In genomic region chrX:43423876-43424275, GRCh38 we compare ENCODE assay signal across 15 cellular contexts.
"Had no signal": no experiment of that assay in that cellular context is flagged by ENCODE, and none has a peak within 500 bp of the region (broad histone marks: within the 10 kb centered on the region; RNA-seq: fewer than 3 reads in every experiment).

No MANE protein-coding gene starts in this region.

- H3K27ac Mint-ChIP-seq: activated CD8-positive, alpha-beta T cell treated with anti-CD3 and anti-CD28 coated beads for 36 hours; immature natural killer cell; naive thymus-derived CD4-positive, alpha-beta T cell; stimulated activated effector memory CD8-positive, alpha-beta T cell treated with anti-CD3 and anti-CD28 coated beads, Interleukin-12 subunit alpha, Interleukin-12 subunit beta, amount 100 ng/mL, for 72 hours had no signal

- FAIRE-seq: colon, urothelium cell line had no signal

- H3K4me3 ChIP-seq: mucosa of descending colon had no signal

- H3K36me3 Mint-ChIP-seq: immature natural killer cell; naive thymus-derived CD4-positive, alpha-beta T cell; stimulated activated effector memory CD8-positive, alpha-beta T cell treated with anti-CD3 and anti-CD28 coated beads, Interleukin-12 subunit alpha, Interleukin-12 subunit beta, amount 100 ng/mL, for 72 hours had no signal

- H3K9me3 Mint-ChIP-seq: activated CD8-positive, alpha-beta T cell treated with anti-CD3 and anti-CD28 coated beads for 36 hours; immature natural killer cell; stimulated activated effector memory CD8-positive, alpha-beta T cell treated with anti-CD3 and anti-CD28 coated beads, Interleukin-12 subunit alpha, Interleukin-12 subunit beta, amount 100 ng/mL, for 72 hours had no signal

- H3K9ac ChIP-seq: parathyroid adenoma had no signal

- H3K4me1 Mint-ChIP-seq: immature natural killer cell; naive thymus-derived CD4-positive, alpha-beta T cell; stimulated activated effector memory CD8-positive, alpha-beta T cell treated with anti-CD3 and anti-CD28 coated beads, Interleukin-12 subunit alpha, Interleukin-12 subunit beta, amount 100 ng/mL, for 72 hours had no signal

- H3K79me2 ChIP-seq: parathyroid adenoma had no signal

- H3K4me1 ChIP-seq: parathyroid adenoma had no signal

- H2AFZ ChIP-seq: parathyroid adenoma had no signal

- H3K4me3 Mint-ChIP-seq: activated CD8-positive, alpha-beta T cell treated with anti-CD3 and anti-CD28 coated beads for 36 hours; activated T-cell treated with anti-CD3 and anti-CD28 coated beads, Interleukin-2, amount 50 U/mL, for 4 hours; immature natural killer cell; naive thymus-derived CD4-positive, alpha-beta T cell; stimulated activated effector memory CD8-positive, alpha-beta T cell treated with anti-CD3 and anti-CD28 coated beads, Interleukin-12 subunit alpha, Interleukin-12 subunit beta, amount 100 ng/mL, for 72 hours had no signal

- H3K9me3 ChIP-seq: mucosa of descending colon had no signal

- H3K27me3 Mint-ChIP-seq: activated CD8-positive, alpha-beta T cell treated with anti-CD3 and anti-CD28 coated beads for 36 hours had no signal

- H3K27ac ChIP-seq: parathyroid adenoma, WERI-Rb-1 had no signal

- H3K36me3 ChIP-seq: WERI-Rb-1 had no signal

- DNase-seq: activated CD8-positive, alpha-beta T cell treated with anti-CD3 and anti-CD28 coated beads for 36 hours; activated effector memory CD4-positive, alpha-beta T cell treated with Interleukin-2 at 50 U/mL for 16 hours; activated naive CD4-positive, alpha-beta T cell treated with anti-CD3 and anti-CD28 coated beads, Interleukin-2, amount 50 U/mL, for 16 hours; activated T-cell treated with anti-CD3 and anti-CD28 coated beads, Interleukin-2, amount 50 U/mL, for 4 hours; caudate nucleus; foreskin melanocyte; head of caudate nucleus; immature natural killer cell; mucosa of descending colon; naive thymus-derived CD4-positive, alpha-beta T cell; WERI-Rb-1 had no signal
